1 cellular context compared by ENCODE assay signal in genomic region chr13:73258396-73258795, GRCh38.
TF ChIP-seq lines count a peak whose summit lies in the region.

No MANE protein-coding gene starts in this region.

TF ChIP-seq in IMR-90, 13 proteins besides CTCF, POLR2A, EP300 and RAD21 (continued from another document):
- TF ChIP-seq MAZ (IDR thresholded peaks at IDR 0.05; ENCODE audit: borderline replicate concordance, low read depth, low read length) (no peak), MAFK (IDR thresholded peaks at IDR 0.05; ENCODE audit: low read depth, low read length) (no peak), BHLHE40 (IDR thresholded peaks at IDR 0.05; ENCODE audit: low read depth, low read length) (no peak), FOS (IDR thresholded peaks at IDR 0.05; ENCODE audit: low read depth, low read length) (no peak), NFE2L2 (IDR thresholded peaks at IDR 0.05; ENCODE audit: low read depth, low read length) (no peak)
